ENCODE assay signal across 8 cellular contexts in the genomic region with DNA sequence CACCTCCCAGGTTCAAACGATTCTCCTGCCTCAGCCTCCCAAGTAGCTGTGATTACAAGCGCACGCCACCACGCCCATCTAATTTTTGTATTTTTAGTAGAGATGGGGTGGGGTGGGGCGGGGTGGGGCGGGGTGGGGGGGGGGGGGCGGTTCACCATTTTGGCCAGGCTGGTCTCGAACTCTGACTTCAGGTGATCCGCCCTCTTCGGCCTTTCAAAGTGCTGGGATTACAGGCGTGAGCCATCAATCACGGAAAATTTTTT. TPM values are rescaled to one million over a fixed set of nuclear protein-coding genes. Genes with fewer than 3 reads are reported as not detected.
A peak's percentile ranks its signal among the peaks of the same experiment; 100 is the strongest.
DNase-seq lines count a peak whose midpoint lies in the region; ATAC-seq and TF ChIP-seq lines count a peak whose summit lies in the region.

No MANE protein-coding gene starts in this region.

- H3K4me1 ChIP-seq in ACC112 (ENCODE audit: control insufficient read depth, insufficient read depth, low read length, unreplicated experiment), result peaks cover 8% of the 10 kb centered on the region
- H3K4me1 ChIP-seq in colonic mucosa, result peaks cover 11% of the 10 kb centered on the region
- peaks cover 11 to 26% of the 10 kb centered on the region in 2 donors for H3K4me1 ChIP-seq in muscle layer of duodenum (ENCODE audit: control insufficient read depth in 1 of 2, insufficient read depth in 2 of 2, low read length in 2 of 2)

- ATAC-seq in GM21717 (IDR thresholded peaks at IDR 0.05; ENCODE audit: unreplicated experiment), result no peak

- intact Hi-C loops in colonic mucosa (cut with DNase I) (no loop called here), head of caudate nucleus (cut with DNase I) (loop anchor here (2.0 kb wide), 1 partner anchor 67 kb away; the partner anchor contains the start of gene FEM1A), lower leg skin (cut with DNase I; ENCODE audit: low total_unique reads) (no loop called here)

- H3K79me2 ChIP-seq in ACC112 (ENCODE audit: control insufficient read depth, insufficient read depth, low read length, unreplicated experiment), result peaks cover 30% of the 10 kb centered on the region

- no peak overlapping the region for H3K9ac ChIP-seq in colonic mucosa (ENCODE audit: low read depth in 2 of 2, low read length in 2 of 2)

- H3K27ac ChIP-seq in ACC112 (ENCODE audit: low read depth, low read length) (peak overlapping the region; percentile 72), colonic mucosa (peak overlapping the region; percentile 86), muscle layer of duodenum (ENCODE audit: low read length) (no peak overlapping the region)

- WGBS in lower leg skin, 2 donors, result 0 to 1% methylated on average over 12 of the region's 12 CpGs

- no peak overlapping the region for H2AFZ ChIP-seq in ACC112 (ENCODE audit: low read length, unreplicated experiment)

- no peaks in the 10 kb centered on the region for H3K27me3 ChIP-seq in ACC112 (ENCODE audit: insufficient read depth, low read length)
- no peaks in the 10 kb centered on the region for H3K27me3 ChIP-seq in colonic mucosa
- H3K27me3 ChIP-seq in muscle layer of duodenum (ENCODE audit: low read depth, low read length), result no peaks in the 10 kb centered on the region

- H3K9me3 ChIP-seq in colonic mucosa, result no peaks in the 10 kb centered on the region
- H3K9me3 ChIP-seq in muscle layer of duodenum (ENCODE audit: control insufficient read depth in 1 of 2, low read length in 2 of 2), result no peaks in the 10 kb centered on the region

- H3K4me3 ChIP-seq in ACC112 (ENCODE audit: low read depth, low read length), result peak overlapping the region; percentile 71
- peak overlapping the region; percentile 60 for H3K4me3 ChIP-seq in Jurkat, Clone E6-1 (ENCODE audit: low read length)
- H3K4me3 ChIP-seq in colonic mucosa, result peak overlapping the region; percentile 94
- H3K4me3 ChIP-seq in muscle layer of duodenum (ENCODE audit: low read depth in 1 of 2, low read length in 2 of 2), result peak overlapping the region; percentile 77 to 97
- no peak overlapping the region for H3K4me3 ChIP-seq in lower leg skin (ENCODE audit: low read depth, poor library complexity, severe bottlenecking)

- no peaks in the 10 kb centered on the region for H3K36me3 ChIP-seq in ACC112 (ENCODE audit: insufficient read depth, low read length)
- no peaks in the 10 kb centered on the region for H3K36me3 ChIP-seq in colonic mucosa
- peaks cover 18 to 19% of the 10 kb centered on the region in 2 donors for H3K36me3 ChIP-seq in muscle layer of duodenum (ENCODE audit: control insufficient read depth in 1 of 2, insufficient read depth in 2 of 2, low read length in 2 of 2)

- TF ChIP-seq CTCF in colonic mucosa (IDR thresholded peaks at IDR 0.05) (no peak), lower leg skin (IDR thresholded peaks at IDR 0.05) (no peak)

- no peak for TF ChIP-seq POLR2A in lower leg skin (IDR thresholded peaks at IDR 0.05)

- DNase-seq in Jurkat, Clone E6-1 (ENCODE audit: low read depth, low spot score), result no peak
- DNase-seq in colonic mucosa, result peak; percentile 35
- no peak for DNase-seq in head of caudate nucleus
- DNase-seq in EL, result no peak
- no peak for DNase-seq in lower leg skin (ENCODE audit: low spot score in 2 of 2)

RNA-seq across cellular contexts. Expression of gene DPP9, which starts 0.5 kb away (rescaled TPM):
- polyA plus RNA-seq in Jurkat, Clone E6-1 (2012; ENCODE audit: insufficient read depth, insufficient read length), result 37.8 TPM
- 100 to 1,000 TPM in 1 of 2 donors, 10 to 100 TPM in 1; 56.3 to 100 TPM for total RNA-seq in colonic mucosa
- 100 to 1,000 TPM in 1 of 4 donors, 10 to 100 TPM in 3; 76.7 to 125 (median 86.6) TPM for total RNA-seq in lower leg skin

RNA-seq across cellular contexts. Expression of gene MYDGF, which starts 54.0 kb away (rescaled TPM):
- polyA plus RNA-seq in Jurkat, Clone E6-1 (2012; ENCODE audit: insufficient read depth, insufficient read length), result 108 TPM
- 100 to 1,000 TPM; 108 to 182 TPM for total RNA-seq in colonic mucosa
- 10 to 100 TPM; 25.9 to 56.0 (median 29.6) TPM for total RNA-seq in lower leg skin
